25 cellular contexts compared by ENCODE assay signal in genomic region chr20:49448917-49449316, GRCh38. TPM values are rescaled to one million over a fixed set of nuclear protein-coding genes. Genes with fewer than 3 reads are reported as not detected.
DNase-seq lines count a peak whose midpoint lies in the region; ATAC-seq and TF ChIP-seq lines count a peak whose summit lies in the region.
"Had no signal": no experiment of that assay in that cellular context is flagged by ENCODE, and none has a peak within 500 bp of the region (broad histone marks: within the 10 kb centered on the region; RNA-seq: fewer than 3 reads in every experiment).

No MANE protein-coding gene starts in this region.

- peaks cover 41% of the 10 kb centered on the region for H3K27me3 Mint-ChIP-seq in activated T-cell treated with anti-CD3 and anti-CD28 coated beads, Interleukin-2, amount 50 U/mL, for 72 hours (ENCODE audit: low read depth)

- H3K4me3 ChIP-seq in MM.1S (ENCODE audit: low read length) (no peak overlapping the region), esophagus muscularis mucosa (no peak overlapping the region), testis (peak overlapping the region in 1 of 2 donors; percentile 18)
- H3K4me3 ChIP-seq: hepatocyte had no signal

- no peak overlapping the region for H3K27ac ChIP-seq in MM.1S (ENCODE audit: low read length)
- H3K27ac ChIP-seq in esophagus muscularis mucosa (replicated peaks in 1 of 4) = peak overlapping the region; percentile 85 to 88 (median 86)
- H3K27ac ChIP-seq in testis = no peak overlapping the region
- H3K27ac ChIP-seq: hepatocyte, parathyroid adenoma had no signal

- no peak overlapping the region for H3K27ac Mint-ChIP-seq in activated T-cell treated with anti-CD3 and anti-CD28 coated beads, Interleukin-2, amount 50 U/mL, for 72 hours
- H3K27ac Mint-ChIP-seq: activated CD4-positive, alpha-beta T cell treated with anti-CD3 and anti-CD28 coated beads for 36 hours; activated T-helper 17 cell treated with anti-CD3 and anti-CD28 coated beads, Interleukin-2, amount 50 U/mL, for 72 hours; naive thymus-derived CD8-positive, alpha-beta T cell; stimulated activated naive CD8-positive, alpha-beta T cell treated with anti-CD3 and anti-CD28 coated beads, Interleukin-15, Interleukin-2, amounts not matched to agents 100 ng/mL and 50 ng/mL, for 24 hours; type B pancreatic cell had no signal

- no peaks in the 10 kb centered on the region for H3K79me2 ChIP-seq in MM.1S (ENCODE audit: low read length)
- H3K79me2 ChIP-seq: hepatocyte had no signal

- DNase-seq in NCI-H2227 (lab: John Stamatoyannopoulos, UW; ENCODE audit: unreplicated experiment) (peak; percentile 13), NCI-H2227 treated with DMSO at 0.1 percent for 48 hours (lab: John Stamatoyannopoulos, UW) (no peak), MM.1S (peak; percentile 7), esophagus muscularis mucosa (ENCODE audit: extremely low spot score) (no peak), testis (peak; percentile 75), DMS153 (lab: John Stamatoyannopoulos, UW) (no peak), NOMO-1 treated with dmso at 0.1 percent for 144 hours (lab: John Stamatoyannopoulos, UW; ENCODE audit: unreplicated experiment) (no peak)
- no peak for DNase-seq in activated T-cell treated with anti-CD3 and anti-CD28 coated beads, Interleukin-2, amount 50 U/mL, for 72 hours
- DNase-seq: activated CD4-positive, alpha-beta T cell treated with anti-CD3 and anti-CD28 coated beads for 36 hours; C1 segment of cervical spinal cord; cortex of kidney; DMS79 treated with DMSO at 0.1 percent for 48 hours; naive thymus-derived CD8-positive, alpha-beta T cell; NCI-H146; NCI-H226; NK-92 treated with Interleukin-12 subunit alpha and Interleukin-12 subunit beta, amount 100 ng/mL, for 24 hours; stimulated activated CD4-positive, alpha-beta T cell treated with anti-CD3 and anti-CD28 coated beads, Interleukin-2, amount 100 ng/mL, for 24 hours had no signal

- TF ChIP-seq POLR2A in esophagus muscularis mucosa (IDR thresholded peaks at IDR 0.05; ENCODE audit: low read depth) (no peak), testis (IDR thresholded peaks at IDR 0.05) (no peak)

- H3K4me3 Mint-ChIP-seq in activated T-cell treated with anti-CD3 and anti-CD28 coated beads, Interleukin-2, amount 50 U/mL, for 72 hours = no peak overlapping the region
- H3K4me3 Mint-ChIP-seq: activated CD4-positive, alpha-beta T cell treated with anti-CD3 and anti-CD28 coated beads for 36 hours; activated T-helper 17 cell treated with anti-CD3 and anti-CD28 coated beads, Interleukin-2, amount 50 U/mL, for 72 hours; naive thymus-derived CD8-positive, alpha-beta T cell; stimulated activated naive CD8-positive, alpha-beta T cell treated with anti-CD3 and anti-CD28 coated beads, Interleukin-15, Interleukin-2, amounts not matched to agents 100 ng/mL and 50 ng/mL, for 24 hours; type B pancreatic cell had no signal

- H3K4me1 ChIP-seq in MM.1S (ENCODE audit: low read length) (no peaks in the 10 kb centered on the region), esophagus muscularis mucosa (peaks cover 45 to 93% (median 88%) of the 10 kb centered on the region in 4 donors), testis (peaks cover 38% of the 10 kb centered on the region)
- H3K4me1 ChIP-seq: parathyroid adenoma had no signal

- intact Hi-C loops in esophagus muscularis mucosa (cut with DNase I) = loop anchor here (5.0 kb wide), 2 partner anchors 33 to 52 kb away; partner anchors contain the start of gene KCNB1
- intact Hi-C loops in testis (cut with DNase I; ENCODE audit: low total_unique reads) = loop anchor here (10.0 kb wide), 1 partner anchor 64 kb away; no protein-coding TSS in a partner anchor

- H3F3A ChIP-seq in MM.1S (ENCODE audit: insufficient read depth, low read length) = no peaks in the 10 kb centered on the region

- H3K9me3 Mint-ChIP-seq in activated T-cell treated with anti-CD3 and anti-CD28 coated beads, Interleukin-2, amount 50 U/mL, for 72 hours = no peaks in the 10 kb centered on the region
- H3K9me3 Mint-ChIP-seq: activated T-helper 17 cell treated with anti-CD3 and anti-CD28 coated beads, Interleukin-2, amount 50 U/mL, for 72 hours; naive thymus-derived CD8-positive, alpha-beta T cell; stimulated activated naive CD8-positive, alpha-beta T cell treated with anti-CD3 and anti-CD28 coated beads, Interleukin-15, Interleukin-2, amounts not matched to agents 100 ng/mL and 50 ng/mL, for 24 hours; type B pancreatic cell had no signal

- H3K36me3 ChIP-seq in MM.1S (replicated peaks; ENCODE audit: insufficient read depth, low read length) (no peaks in the 10 kb centered on the region), esophagus muscularis mucosa (no peaks in the 10 kb centered on the region), testis (ENCODE audit: low read depth, missing control alignments) (no peaks in the 10 kb centered on the region)

- no peak overlapping the region for H3K9ac ChIP-seq in MM.1S (ENCODE audit: low read length)
- H3K9ac ChIP-seq: parathyroid adenoma had no signal

- H4K20me1 ChIP-seq in MM.1S (ENCODE audit: insufficient read depth, low read length) = no peaks in the 10 kb centered on the region

- H2AFZ ChIP-seq in MM.1S (ENCODE audit: low read length) = 0 out of 2 replicates have a peak overlapping the region, but pooled peaks have one; percentile 28
- H2AFZ ChIP-seq: hepatocyte, parathyroid adenoma had no signal

- H3K9me3 ChIP-seq in MM.1S (replicated peaks; ENCODE audit: insufficient read depth, low read length) (no peaks in the 10 kb centered on the region), esophagus muscularis mucosa (no peaks in the 10 kb centered on the region), testis (no peaks in the 10 kb centered on the region)

- no peaks in the 10 kb centered on the region for H3K4me1 Mint-ChIP-seq in activated T-cell treated with anti-CD3 and anti-CD28 coated beads, Interleukin-2, amount 50 U/mL, for 72 hours (ENCODE audit: low read depth)
- H3K4me1 Mint-ChIP-seq: activated CD4-positive, alpha-beta T cell treated with anti-CD3 and anti-CD28 coated beads for 36 hours had no signal

- H3K4me2 ChIP-seq in MM.1S (ENCODE audit: low read depth, low read length) = 0 out of 2 replicates have a peak overlapping the region, but pooled peaks have one; percentile 18
- H3K4me2 ChIP-seq: hepatocyte had no signal

- H3K27me3 ChIP-seq in MM.1S (replicated peaks; ENCODE audit: insufficient read depth, low read length) = no peaks in the 10 kb centered on the region; the same call in 1 of the 2 replicates
- no peaks in the 10 kb centered on the region for H3K27me3 ChIP-seq in esophagus muscularis mucosa
- no peaks in the 10 kb centered on the region for H3K27me3 ChIP-seq in testis
- H3K27me3 ChIP-seq: hepatocyte had no signal

- TF ChIP-seq CTCF in MM.1S (IDR thresholded peaks at IDR 0.05; ENCODE audit: low read length) (no peak), esophagus muscularis mucosa (IDR thresholded peaks at IDR 0.05) (no peak), testis (IDR thresholded peaks at IDR 0.05) (no peak)

- H3K9me2 ChIP-seq in MM.1S (replicated peaks; ENCODE audit: insufficient read depth, low read length) = no peaks in the 10 kb centered on the region

- WGBS in esophagus muscularis mucosa = 72% methylated on average over 6 of the region's 6 CpGs
- 60 to 77% methylated on average over 6 of the region's 6 CpGs for WGBS in testis, 2 donors

- ATAC-seq in activated T-cell treated with anti-CD3 and anti-CD28 coated beads, Interleukin-2, amount 50 U/mL, for 72 hours (replicated peaks in 1 of 2) = no peak
- ATAC-seq: activated CD4-positive, alpha-beta T cell treated with anti-CD3 and anti-CD28 coated beads for 36 hours; activated T-helper 17 cell treated with anti-CD3 and anti-CD28 coated beads, Interleukin-2, amount 50 U/mL, for 72 hours; naive thymus-derived CD8-positive, alpha-beta T cell had no signal

- H3K36me3 Mint-ChIP-seq in activated T-cell treated with anti-CD3 and anti-CD28 coated beads, Interleukin-2, amount 50 U/mL, for 72 hours (ENCODE audit: insufficient read depth in 2 of 2) = no peaks in the 10 kb centered on the region
- H3K36me3 Mint-ChIP-seq: naive thymus-derived CD8-positive, alpha-beta T cell; type B pancreatic cell had no signal

- TF ChIP-seq EP300 in esophagus muscularis mucosa (IDR thresholded peaks at IDR 0.05) = no peak

RNA-seq across cellular contexts. Expression of gene KCNB1, which starts 33.6 kb away (rescaled TPM):
- 10 to 100 TPM; 32.3 to 55.5 (median 51.9) TPM for total RNA-seq in esophagus muscularis mucosa
- 1 to 10 TPM; 2.3 to 4.6 TPM for total RNA-seq in testis
- 1.5 TPM for polyA plus RNA-seq in testis (ENCODE audit: insufficient read depth, low read depth, low replicate concordance)
- total RNA-seq in activated T-cell treated with anti-CD3 and anti-CD28 coated beads, Interleukin-2, amount 50 U/mL, for 72 hours = not detected
- total RNA-seq: A673; activated CD4-positive, alpha-beta T cell treated with anti-CD3 and anti-CD28 coated beads for 36 hours; activated T-helper 17 cell treated with anti-CD3 and anti-CD28 coated beads, Interleukin-2, amount 50 U/mL, for 72 hours; bronchial epithelial cell; kidney epithelial cell had no signal
- polyA plus RNA-seq: naive thymus-derived CD8-positive, alpha-beta T cell had no signal

Comparison
In these comparisons a context has a peak if more than half of its experiments do, and no peak if none do; other contexts are left out.
1. DNase-seq: peak in NCI-H2227 (single experiment), MM.1S (single experiment) and testis (single experiment); none in NCI-H2227 treated with DMSO at 0.1 percent for 48 hours (single experiment), esophagus muscularis mucosa (single experiment), DMS153 (single experiment), NOMO-1 treated with dmso at 0.1 percent for 144 hours (single experiment) and activated T-cell treated with anti-CD3 and anti-CD28 coated beads, Interleukin-2, amount 50 U/mL, for 72 hours (0 of 2).
2. H3K27ac ChIP-seq: peak in esophagus muscularis mucosa (4 of 4); none in MM.1S (single experiment) and testis (0 of 2).
3. RNA of gene KCNB1, which starts 33.6 kb away (total RNA-seq): 32.3 to 55.5 TPM in esophagus muscularis mucosa; 2.3 to 4.6 TPM in testis and not detected in activated T-cell treated with anti-CD3 and anti-CD28 coated beads, Interleukin-2, amount 50 U/mL, for 72 hours; every median in the first group is over 4 times any median in the second.